In the genomic region with DNA sequence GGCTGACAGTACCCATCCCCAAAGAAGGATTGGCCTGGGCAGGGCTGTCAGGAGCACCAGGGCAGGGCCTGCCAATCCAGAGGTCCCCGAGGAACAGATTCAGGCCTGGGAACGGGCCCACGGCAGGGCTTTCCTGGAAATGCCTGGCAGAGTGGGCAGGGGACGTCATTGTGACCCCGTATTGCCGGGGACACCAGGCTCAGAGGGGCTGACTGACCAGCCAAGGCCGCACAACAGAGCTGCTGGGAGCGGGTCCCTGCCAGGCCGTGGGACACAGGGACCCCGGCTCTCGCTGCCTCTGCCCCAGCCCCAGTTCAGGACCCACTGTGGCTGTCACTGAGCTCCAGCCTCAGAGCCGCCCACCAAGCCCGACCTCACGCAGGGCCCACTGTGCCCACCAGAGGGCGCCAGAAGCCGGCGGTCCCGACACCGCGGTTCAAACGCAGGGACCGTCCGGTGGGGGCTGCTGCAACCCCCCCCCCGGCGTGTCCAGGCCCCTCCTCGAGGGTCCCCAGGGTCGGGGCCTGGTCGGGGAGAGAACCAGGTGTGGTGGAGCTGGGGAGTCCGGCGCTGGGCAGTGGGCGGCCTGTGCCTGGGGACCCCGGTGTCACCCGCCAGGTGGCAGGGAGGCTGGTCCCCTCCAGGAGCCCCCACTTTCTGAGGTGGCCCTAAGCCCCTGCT, we compare ENCODE assay signal across 9 cellular contexts. TPM values are rescaled to one million over a fixed set of nuclear protein-coding genes. Genes with fewer than 3 reads are reported as not detected.
A peak's percentile ranks its signal among the peaks of the same experiment; 100 is the strongest.
DNase-seq lines count a peak whose midpoint lies in the region; ATAC-seq and TF ChIP-seq lines count a peak whose summit lies in the region.
"Had no signal": no experiment of that assay in that cellular context is flagged by ENCODE, and none has a peak within 500 bp of the region (broad histone marks: within the 10 kb centered on the region; RNA-seq: fewer than 3 reads in every experiment).

No MANE protein-coding gene starts in this region.

- no peak for TF ChIP-seq EP300 in sigmoid colon (IDR thresholded peaks at IDR 0.05)

- no peak overlapping the region for H3K9ac ChIP-seq in HUES6 (ENCODE audit: low read length)

- no peak overlapping the region for H3K27ac ChIP-seq in HUES6 (ENCODE audit: low read depth, low read length)
- H3K27ac ChIP-seq in sigmoid colon, result no peak overlapping the region

- no peak for TF ChIP-seq POLR2A in sigmoid colon (IDR thresholded peaks at IDR 0.05)

- H3K4me3 ChIP-seq in HUES6 (ENCODE audit: low read depth, low read length) (peak overlapping the region; percentile 20; the same call in 1 of the 2 replicates), retinal pigment epithelial cell (ENCODE audit: low read length) (no peak overlapping the region), sigmoid colon (no peak overlapping the region)

- H3K36me3 ChIP-seq in HUES6 (ENCODE audit: control insufficient read depth, insufficient read depth, low read length), result no peaks in the 10 kb centered on the region
- H3K36me3 ChIP-seq in sigmoid colon, result no peaks in the 10 kb centered on the region

- no peaks in the 10 kb centered on the region for H3K27me3 ChIP-seq in HUES6 (ENCODE audit: control insufficient read depth, insufficient read depth, low read length)
- H3K27me3 ChIP-seq in sigmoid colon, result peaks cover 20 to 49% (median 26%) of the 10 kb centered on the region in 3 donors

- peaks cover 5% of the 10 kb centered on the region; the same call in 1 of the 2 replicates for H3K9me3 ChIP-seq in HUES6 (ENCODE audit: control insufficient read depth, insufficient read depth, low read depth, low read length)
- H3K9me3 ChIP-seq in sigmoid colon, result no peaks in the 10 kb centered on the region

- 22 to 27% methylated on average over 33 of the region's 33 CpGs for WGBS in sigmoid colon, 2 donors

- H3K4me1 ChIP-seq in HUES6 (ENCODE audit: control insufficient read depth, insufficient read depth, low read length) (no peaks in the 10 kb centered on the region), sigmoid colon (peaks cover 0 to 6% (median 3%) of the 10 kb centered on the region in 4 donors)

- ATAC-seq in esophagus mucosa, result peak; percentile 32
- ATAC-seq in GM21528 (IDR thresholded peaks at IDR 0.05; ENCODE audit: low FRiP score, unreplicated experiment), result no peak

- intact Hi-C loops in sigmoid colon (cut with DNase I), result loop anchor here (5.0 kb wide), 1 partner anchor 345 kb away; no protein-coding TSS in a partner anchor

- TF ChIP-seq CTCF in AG09319 (IDR thresholded peaks at IDR 0.05; ENCODE audit: low read depth, low read length) (peak; percentile 75), retinal pigment epithelial cell (conservative IDR thresholded peaks at IDR 0.05; ENCODE audit: low read depth, low read length) (peak; percentile 73), sigmoid colon (IDR thresholded peaks at IDR 0.05) (peak in 2 of 4 experiments; percentile 51 to 79)

- no peak for DNase-seq in AG09319 (ENCODE audit: extremely low read depth, low read depth)
- peak; percentile 87 for DNase-seq in activated CD8-positive, alpha-beta memory T cell treated with anti-CD3 and anti-CD28 coated beads for 24 hours
- DNase-seq in retinal pigment epithelial cell (ENCODE audit: low read depth), result no peak
- DNase-seq in MV-4-11 (lab: John Stamatoyannopoulos, UW), result no peak
- no peak for DNase-seq in sigmoid colon

RNA-seq across cellular contexts. Expression of gene SSTR5, which starts 15.2 kb away (rescaled TPM):
- not detected for total RNA-seq in esophagus mucosa
- not detected for total RNA-seq in sigmoid colon
- under 1 TPM in 1 of 3 donors, not detected in 2; 0.04 TPM for polyA plus RNA-seq in sigmoid colon

RNA-seq across cellular contexts. Expression of gene C1QTNF8, which starts 38.7 kb away (rescaled TPM):
- total RNA-seq in esophagus mucosa, result not detected
- not detected for total RNA-seq in sigmoid colon
- polyA plus RNA-seq in sigmoid colon, result not detected
- polyA plus RNA-seq: esophagus had no signal
